Comparison of ENCODE assay signal across 1 cellular context in the genomic region with DNA sequence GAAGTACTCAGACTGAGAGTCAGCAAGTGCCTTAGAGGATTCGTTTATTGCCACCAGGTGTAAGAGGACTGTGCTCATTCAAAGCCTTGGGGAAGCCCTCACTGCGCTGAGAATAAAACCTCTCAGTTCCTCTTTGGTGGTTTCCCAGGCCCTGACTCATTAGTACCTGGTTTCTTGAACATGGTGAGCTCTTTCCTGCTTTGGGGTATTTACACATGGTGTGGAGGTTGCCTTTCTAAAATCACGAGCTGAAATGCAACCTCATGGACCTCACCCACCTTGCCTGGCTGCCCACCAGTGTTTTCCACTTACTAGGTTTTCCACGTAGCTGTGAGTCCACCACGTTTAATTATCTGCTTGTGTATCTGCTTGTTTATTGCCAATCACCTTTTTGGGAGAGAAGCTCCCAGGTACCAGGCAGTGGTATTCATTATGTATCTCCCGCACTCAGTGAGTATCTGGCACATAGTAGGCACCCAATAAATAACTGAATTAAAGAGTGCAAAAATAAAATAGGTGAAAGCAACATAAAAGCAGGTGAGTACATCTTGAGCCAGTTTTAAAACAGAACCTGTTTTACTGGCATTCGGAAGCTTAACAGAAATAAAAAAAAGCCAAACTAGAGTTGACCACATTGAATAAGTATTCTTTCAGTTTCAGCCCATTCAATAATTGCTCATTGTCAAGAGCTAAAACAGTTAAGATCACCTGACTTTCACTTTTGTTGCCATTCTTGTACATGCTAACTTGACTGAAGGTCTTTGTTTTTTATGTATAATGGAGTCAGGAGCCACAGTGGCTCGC.
TF ChIP-seq lines count a peak whose summit lies in the region.

No MANE protein-coding gene starts in this region.

TF ChIP-seq in GM12878, 131 proteins besides CTCF, POLR2A, EP300 and RAD21 (continued from another document and continues in another):
- TF ChIP-seq USF2 (IDR thresholded peaks at IDR 0.05; ENCODE audit: borderline replicate concordance, low read depth, low read length) (peak; percentile 31; the same call in 1 of the 2 replicates), TCF12 (IDR thresholded peaks at IDR 0.05; ENCODE audit: low read depth, low read length) (peak; percentile 99), WRNIP1 (IDR thresholded peaks at IDR 0.05; ENCODE audit: borderline replicate concordance, low read depth, low read length) (no peak), RFX5 (IDR thresholded peaks at IDR 0.05; ENCODE audit: low read depth, low read length) (no peak), SMAD5 (IDR thresholded peaks at IDR 0.05; ENCODE audit: low read depth) (no peak), CBFB (IDR thresholded peaks at IDR 0.05; ENCODE audit: low read depth) (peak; percentile 95), YBX1 (IDR thresholded peaks at IDR 0.05) (0 out of 2 replicates have a peak, but pooled peaks have one; percentile 12), FOXK2 (IDR thresholded peaks at IDR 0.05) (no peak; the same call in 1 of the 2 replicates), HDAC2 (IDR thresholded peaks at IDR 0.05) (peak; percentile 46; the same call in 1 of the 2 replicates), NKRF (conservative IDR thresholded peaks at IDR 0.05) (peak; percentile 48; the same call in 1 of the 2 replicates), RB1 (IDR thresholded peaks at IDR 0.05; ENCODE audit: borderline replicate concordance) (no peak), BRCA1 (IDR thresholded peaks at IDR 0.05; ENCODE audit: low read depth, low read length) (no peak; the same call in 1 of the 2 replicates), SIX5 (IDR thresholded peaks at IDR 0.05; ENCODE audit: low read depth, low read length, severe bottlenecking) (no peak), DPF2 (IDR thresholded peaks at IDR 0.05) (peak; percentile 100), SREBF2 (IDR thresholded peaks at IDR 0.05; ENCODE audit: low read length) (no peak), ZBED1 (IDR thresholded peaks at IDR 0.05; ENCODE audit: borderline replicate concordance) (peak; percentile 99), RELB (IDR thresholded peaks at IDR 0.05; ENCODE audit: low read depth) (peak; percentile 91), ZZZ3 (IDR thresholded peaks at IDR 0.05; ENCODE audit: control insufficient read depth, insufficient read length, low read depth) (no peak), JUND (IDR thresholded peaks at IDR 0.05; ENCODE audit: low read depth, low read length) (peak; percentile 91), MXI1 (IDR thresholded peaks at IDR 0.05; ENCODE audit: low read depth, low read length) (peak; percentile 93), RUNX3 (IDR thresholded peaks at IDR 0.05; ENCODE audit: low read length) (peak; percentile 99), ETV6 (conservative IDR thresholded peaks at IDR 0.05 in 1 of 2, IDR thresholded peaks at IDR 0.05 in 1 of 2; ENCODE audit: borderline replicate concordance in 1 of 2, low read depth in 1 of 2) (peak in 1 of 2 experiments; percentile 98; a peak in 2 of 4 replicates), RCOR1 (conservative IDR thresholded peaks at IDR 0.05; ENCODE audit: low read depth, low read length) (peak; percentile 88), HDAC6 (IDR thresholded peaks at IDR 0.05; ENCODE audit: unreplicated experiment) (no peak), CHD1 (IDR thresholded peaks at IDR 0.05; ENCODE audit: low read depth, low read length) (no peak), HCFC1 (IDR thresholded peaks at IDR 0.05; ENCODE audit: low read length) (no peak), BACH1 (IDR thresholded peaks at IDR 0.05; ENCODE audit: borderline replicate concordance) (peak; percentile 97; the same call in 1 of the 2 replicates), JUNB (IDR thresholded peaks at IDR 0.05) (peak; percentile 97), NR2C2 (IDR thresholded peaks at IDR 0.05; ENCODE audit: borderline replicate concordance, control insufficient read depth, insufficient read length, low read depth) (no peak), ASH2L (IDR thresholded peaks at IDR 0.05; ENCODE audit: borderline replicate concordance, low read depth) (peak; percentile 98), STAT3 (IDR thresholded peaks at IDR 0.05; ENCODE audit: low read depth, low read length) (peak; percentile 88), PML (IDR thresholded peaks at IDR 0.05; ENCODE audit: low read length) (peak; percentile 94), CEBPB (IDR thresholded peaks at IDR 0.05; ENCODE audit: borderline replicate concordance in 1 of 2, low read depth in 2 of 2, low read length in 2 of 2) (peak in 1 of 2 experiments; percentile 98; a peak in 2 of 4 replicates), SUZ12 (IDR thresholded peaks at IDR 0.05; ENCODE audit: unreplicated experiment) (no peak), SP1 (IDR thresholded peaks at IDR 0.05; ENCODE audit: low read depth, low read length) (peak; percentile 91), CREM (IDR thresholded peaks at IDR 0.05; ENCODE audit: low read depth) (peak; percentile 97), YY1 (IDR thresholded peaks at IDR 0.05; ENCODE audit: low read depth, low read length) (peak; percentile 48; the same call in 1 of the 2 replicates), SUPT20H (IDR thresholded peaks at IDR 0.05; ENCODE audit: borderline replicate concordance, control insufficient read depth, low read depth, low read length) (no peak), KAT2A (conservative IDR thresholded peaks at IDR 0.05; ENCODE audit: control insufficient read depth, low read depth, low read length) (no peak)
- TF ChIP-seq, protein P1, sequence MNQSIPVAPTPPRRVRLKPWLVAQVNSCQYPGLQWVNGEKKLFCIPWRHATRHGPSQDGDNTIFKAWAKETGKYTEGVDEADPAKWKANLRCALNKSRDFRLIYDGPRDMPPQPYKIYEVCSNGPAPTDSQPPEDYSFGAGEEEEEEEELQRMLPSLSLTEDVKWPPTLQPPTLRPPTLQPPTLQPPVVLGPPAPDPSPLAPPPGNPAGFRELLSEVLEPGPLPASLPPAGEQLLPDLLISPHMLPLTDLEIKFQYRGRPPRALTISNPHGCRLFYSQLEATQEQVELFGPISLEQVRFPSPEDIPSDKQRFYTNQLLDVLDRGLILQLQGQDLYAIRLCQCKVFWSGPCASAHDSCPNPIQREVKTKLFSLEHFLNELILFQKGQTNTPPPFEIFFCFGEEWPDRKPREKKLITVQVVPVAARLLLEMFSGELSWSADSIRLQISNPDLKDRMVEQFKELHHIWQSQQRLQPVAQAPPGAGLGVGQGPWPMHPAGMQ (IDR thresholded peaks at IDR 0.05; ENCODE audit: borderline replicate concordance) = no peak
- TF ChIP-seq, protein P2, sequence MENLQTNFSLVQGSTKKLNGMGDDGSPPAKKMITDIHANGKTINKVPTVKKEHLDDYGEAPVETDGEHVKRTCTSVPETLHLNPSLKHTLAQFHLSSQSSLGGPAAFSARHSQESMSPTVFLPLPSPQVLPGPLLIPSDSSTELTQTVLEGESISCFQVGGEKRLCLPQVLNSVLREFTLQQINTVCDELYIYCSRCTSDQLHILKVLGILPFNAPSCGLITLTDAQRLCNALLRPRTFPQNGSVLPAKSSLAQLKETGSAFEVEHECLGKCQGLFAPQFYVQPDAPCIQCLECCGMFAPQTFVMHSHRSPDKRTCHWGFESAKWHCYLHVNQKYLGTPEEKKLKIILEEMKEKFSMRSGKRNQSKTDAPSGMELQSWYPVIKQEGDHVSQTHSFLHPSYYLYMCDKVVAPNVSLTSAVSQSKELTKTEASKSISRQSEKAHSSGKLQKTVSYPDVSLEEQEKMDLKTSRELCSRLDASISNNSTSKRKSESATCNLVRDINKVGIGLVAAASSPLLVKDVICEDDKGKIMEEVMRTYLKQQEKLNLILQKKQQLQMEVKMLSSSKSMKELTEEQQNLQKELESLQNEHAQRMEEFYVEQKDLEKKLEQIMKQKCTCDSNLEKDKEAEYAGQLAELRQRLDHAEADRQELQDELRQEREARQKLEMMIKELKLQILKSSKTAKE (IDR thresholded peaks at IDR 0.05; ENCODE audit: low read depth, poor library complexity, severe bottlenecking) = peak; percentile 86
- TF ChIP-seq, protein P3, sequence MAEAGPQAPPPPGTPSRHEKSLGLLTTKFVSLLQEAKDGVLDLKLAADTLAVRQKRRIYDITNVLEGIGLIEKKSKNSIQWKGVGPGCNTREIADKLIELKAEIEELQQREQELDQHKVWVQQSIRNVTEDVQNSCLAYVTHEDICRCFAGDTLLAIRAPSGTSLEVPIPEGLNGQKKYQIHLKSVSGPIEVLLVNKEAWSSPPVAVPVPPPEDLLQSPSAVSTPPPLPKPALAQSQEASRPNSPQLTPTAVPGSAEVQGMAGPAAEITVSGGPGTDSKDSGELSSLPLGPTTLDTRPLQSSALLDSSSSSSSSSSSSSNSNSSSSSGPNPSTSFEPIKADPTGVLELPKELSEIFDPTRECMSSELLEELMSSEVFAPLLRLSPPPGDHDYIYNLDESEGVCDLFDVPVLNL (IDR thresholded peaks at IDR 0.05; ENCODE audit: low read depth, low read length) = no peak
- TF ChIP-seq, protein P4, sequence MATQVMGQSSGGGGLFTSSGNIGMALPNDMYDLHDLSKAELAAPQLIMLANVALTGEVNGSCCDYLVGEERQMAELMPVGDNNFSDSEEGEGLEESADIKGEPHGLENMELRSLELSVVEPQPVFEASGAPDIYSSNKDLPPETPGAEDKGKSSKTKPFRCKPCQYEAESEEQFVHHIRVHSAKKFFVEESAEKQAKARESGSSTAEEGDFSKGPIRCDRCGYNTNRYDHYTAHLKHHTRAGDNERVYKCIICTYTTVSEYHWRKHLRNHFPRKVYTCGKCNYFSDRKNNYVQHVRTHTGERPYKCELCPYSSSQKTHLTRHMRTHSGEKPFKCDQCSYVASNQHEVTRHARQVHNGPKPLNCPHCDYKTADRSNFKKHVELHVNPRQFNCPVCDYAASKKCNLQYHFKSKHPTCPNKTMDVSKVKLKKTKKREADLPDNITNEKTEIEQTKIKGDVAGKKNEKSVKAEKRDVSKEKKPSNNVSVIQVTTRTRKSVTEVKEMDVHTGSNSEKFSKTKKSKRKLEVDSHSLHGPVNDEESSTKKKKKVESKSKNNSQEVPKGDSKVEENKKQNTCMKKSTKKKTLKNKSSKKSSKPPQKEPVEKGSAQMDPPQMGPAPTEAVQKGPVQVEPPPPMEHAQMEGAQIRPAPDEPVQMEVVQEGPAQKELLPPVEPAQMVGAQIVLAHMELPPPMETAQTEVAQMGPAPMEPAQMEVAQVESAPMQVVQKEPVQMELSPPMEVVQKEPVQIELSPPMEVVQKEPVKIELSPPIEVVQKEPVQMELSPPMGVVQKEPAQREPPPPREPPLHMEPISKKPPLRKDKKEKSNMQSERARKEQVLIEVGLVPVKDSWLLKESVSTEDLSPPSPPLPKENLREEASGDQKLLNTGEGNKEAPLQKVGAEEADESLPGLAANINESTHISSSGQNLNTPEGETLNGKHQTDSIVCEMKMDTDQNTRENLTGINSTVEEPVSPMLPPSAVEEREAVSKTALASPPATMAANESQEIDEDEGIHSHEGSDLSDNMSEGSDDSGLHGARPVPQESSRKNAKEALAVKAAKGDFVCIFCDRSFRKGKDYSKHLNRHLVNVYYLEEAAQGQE (IDR thresholded peaks at IDR 0.05; ENCODE audit: low read depth, low read length) = no peak; the same call in 1 of the 2 replicates
- TF ChIP-seq, protein P5, sequence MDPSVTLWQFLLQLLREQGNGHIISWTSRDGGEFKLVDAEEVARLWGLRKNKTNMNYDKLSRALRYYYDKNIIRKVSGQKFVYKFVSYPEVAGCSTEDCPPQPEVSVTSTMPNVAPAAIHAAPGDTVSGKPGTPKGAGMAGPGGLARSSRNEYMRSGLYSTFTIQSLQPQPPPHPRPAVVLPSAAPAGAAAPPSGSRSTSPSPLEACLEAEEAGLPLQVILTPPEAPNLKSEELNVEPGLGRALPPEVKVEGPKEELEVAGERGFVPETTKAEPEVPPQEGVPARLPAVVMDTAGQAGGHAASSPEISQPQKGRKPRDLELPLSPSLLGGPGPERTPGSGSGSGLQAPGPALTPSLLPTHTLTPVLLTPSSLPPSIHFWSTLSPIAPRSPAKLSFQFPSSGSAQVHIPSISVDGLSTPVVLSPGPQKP (IDR thresholded peaks at IDR 0.05; ENCODE audit: low read depth, low read length) = no peak
- TF ChIP-seq, protein P6, sequence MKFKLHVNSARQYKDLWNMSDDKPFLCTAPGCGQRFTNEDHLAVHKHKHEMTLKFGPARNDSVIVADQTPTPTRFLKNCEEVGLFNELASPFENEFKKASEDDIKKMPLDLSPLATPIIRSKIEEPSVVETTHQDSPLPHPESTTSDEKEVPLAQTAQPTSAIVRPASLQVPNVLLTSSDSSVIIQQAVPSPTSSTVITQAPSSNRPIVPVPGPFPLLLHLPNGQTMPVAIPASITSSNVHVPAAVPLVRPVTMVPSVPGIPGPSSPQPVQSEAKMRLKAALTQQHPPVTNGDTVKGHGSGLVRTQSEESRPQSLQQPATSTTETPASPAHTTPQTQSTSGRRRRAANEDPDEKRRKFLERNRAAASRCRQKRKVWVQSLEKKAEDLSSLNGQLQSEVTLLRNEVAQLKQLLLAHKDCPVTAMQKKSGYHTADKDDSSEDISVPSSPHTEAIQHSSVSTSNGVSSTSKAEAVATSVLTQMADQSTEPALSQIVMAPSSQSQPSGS (IDR thresholded peaks at IDR 0.05; ENCODE audit: low read length) = peak; percentile 98
